In genomic region chr19:52028027-52028779, GRCh38 we compare ENCODE assay signal across 8 cellular contexts. TPM values are rescaled to one million over a fixed set of nuclear protein-coding genes. Genes with fewer than 3 reads are reported as not detected.
DNase-seq lines count a peak whose midpoint lies in the region; ATAC-seq and TF ChIP-seq lines count a peak whose summit lies in the region.

ZNF614 (minus strand) TSS chr19:52028379; CDS start chr19:52025745, 2,634 bp downstream.

- H3K27me3 ChIP-seq in GM06990 (replicated peaks; ENCODE audit: control insufficient read depth, insufficient read depth, low read length) = no peaks in the 10 kb centered on the region
- H3K27me3 ChIP-seq in thoracic aorta (replicated peaks; ENCODE audit: insufficient read depth) = no peaks in the 10 kb centered on the region

- peaks cover 43% of the 10 kb centered on the region for H3K9me3 ChIP-seq in thoracic aorta

- peaks cover 4 to 15% of the 10 kb centered on the region in 2 donors for H3K4me1 ChIP-seq in thoracic aorta (ENCODE audit: control insufficient read depth in 1 of 2, low read depth in 2 of 2)

- TF ChIP-seq CTCF in GM06990 (IDR thresholded peaks at IDR 0.05; ENCODE audit: insufficient read depth, low read length, poor library complexity, severe bottlenecking) = no peak
- no peak for TF ChIP-seq CTCF in NB4 (IDR thresholded peaks at IDR 0.05; ENCODE audit: low read depth, low read length)
- no peak for TF ChIP-seq CTCF in osteocyte (IDR thresholded peaks at IDR 0.05)
- TF ChIP-seq CTCF in thoracic aorta (IDR thresholded peaks at IDR 0.05) = no peak

- POLR2A ChIA-PET in HEK293T (lab: Yijun Ruan, JAX) = interaction anchor here (0.7 to 1.2 kb wide), 2 partner anchors 20 to 21 kb away, joined by 3 to 10 read pairs; partner anchors contain the start of genes ZNF432 and ZNF615
- POLR2A ChIA-PET in activated naive CD8-positive, alpha-beta T cell treated with anti-CD3 and anti-CD28 coated beads, Interleukin-2, amount 10 ng/mL, durations not matched to agents 7 days and 5 days (lab: Charles Lee) = interaction anchor here (0.6 to 1.9 kb wide), 5 partner anchors 20 to 490 kb away, joined by 3 to 10 read pairs (median 3); partner anchors contain the start of genes ZNF432, ZNF615 and ZNF649

- H3K27ac Mint-ChIP-seq in activated naive CD8-positive, alpha-beta T cell treated with anti-CD3 and anti-CD28 coated beads, Interleukin-2, amount 10 ng/mL, durations not matched to agents 7 days and 5 days = peak within 1 kb of the TSS; percentile 99
- peak within 1 kb of the TSS; percentile 97 for H3K27ac Mint-ChIP-seq in osteocyte (ENCODE audit: unreplicated experiment)

- H3K36me3 Mint-ChIP-seq in activated naive CD8-positive, alpha-beta T cell treated with anti-CD3 and anti-CD28 coated beads, Interleukin-2, amount 10 ng/mL, durations not matched to agents 7 days and 5 days = peaks cover 67% of the 10 kb centered on the region
- peaks cover 48% of the 10 kb centered on the region for H3K36me3 Mint-ChIP-seq in osteocyte (ENCODE audit: unreplicated experiment)

- peaks cover 28% of the 10 kb centered on the region for H3K9me3 Mint-ChIP-seq in activated naive CD8-positive, alpha-beta T cell treated with anti-CD3 and anti-CD28 coated beads, Interleukin-2, amount 10 ng/mL, durations not matched to agents 7 days and 5 days
- peaks cover 32% of the 10 kb centered on the region for H3K9me3 Mint-ChIP-seq in osteocyte (ENCODE audit: unreplicated experiment)

- H3K4me3 Mint-ChIP-seq in activated naive CD8-positive, alpha-beta T cell treated with anti-CD3 and anti-CD28 coated beads, Interleukin-2, amount 10 ng/mL, durations not matched to agents 7 days and 5 days = peak within 1 kb of the TSS; percentile 99
- peak within 1 kb of the TSS; percentile 91 for H3K4me3 Mint-ChIP-seq in osteocyte (ENCODE audit: unreplicated experiment)

- H3K36me3 ChIP-seq in GM06990 (ENCODE audit: control insufficient read depth, insufficient read depth, low read length) (peaks cover 4% of the 10 kb centered on the region), thoracic aorta (peaks cover 27% of the 10 kb centered on the region)

- CTCF ChIA-PET in HEK293T (lab: Yijun Ruan, JAX) = no interaction called here

- peak; percentile 96 for ATAC-seq in activated naive CD8-positive, alpha-beta T cell treated with anti-CD3 and anti-CD28 coated beads, Interleukin-2, amount 10 ng/mL, durations not matched to agents 7 days and 5 days (ENCODE audit: low read depth)
- peak; percentile 99 for ATAC-seq in thoracic aorta (ENCODE audit: insufficient number of reproducible peaks, low FRiP score, low read depth)

- intact Hi-C loops in head of caudate nucleus (cut with DNase I) = loop anchor here (2.0 kb wide), 1 partner anchor 19 kb away; the partner anchor contains the start of gene ZNF615

- peak within 1 kb of the TSS; percentile 90 to 97 for H3K27ac ChIP-seq in thoracic aorta

- H3K4me3 ChIP-seq in GM06990 (replicated peaks; ENCODE audit: low read depth, low read length) (peak within 1 kb of the TSS; percentile 97), NB4 (ENCODE audit: low read depth, low read length) (peak within 1 kb of the TSS; percentile 94), thoracic aorta (peak within 1 kb of the TSS; percentile 90)

- peaks cover 10% of the 10 kb centered on the region for H3K4me1 Mint-ChIP-seq in activated naive CD8-positive, alpha-beta T cell treated with anti-CD3 and anti-CD28 coated beads, Interleukin-2, amount 10 ng/mL, durations not matched to agents 7 days and 5 days
- peaks cover 19% of the 10 kb centered on the region for H3K4me1 Mint-ChIP-seq in osteocyte (ENCODE audit: unreplicated experiment)

- DNase-seq in GM06990 (ENCODE audit: extremely low read depth, insufficient read length) (peak; percentile 89), HEK293T (ENCODE audit: extremely low spot score) (peak; percentile 82), NB4 (ENCODE audit: low read depth) (peak; percentile 92), SKM-1 treated with dmso at 0.1 percent for 144 hours (lab: John Stamatoyannopoulos, UW; ENCODE audit: unreplicated experiment) (peak; percentile 20), head of caudate nucleus (peak; percentile 81 to 95 (median 91)), osteocyte (ENCODE audit: extremely low spot score, unreplicated experiment) (peak; percentile 95), thoracic aorta (ENCODE audit: low spot score) (peak; percentile 77)
- DNase-seq in activated naive CD8-positive, alpha-beta T cell treated with anti-CD3 and anti-CD28 coated beads, Interleukin-2, amount 10 ng/mL, durations not matched to agents 7 days and 5 days = peak; percentile 91

- no peaks in the 10 kb centered on the region for H3K27me3 Mint-ChIP-seq in activated naive CD8-positive, alpha-beta T cell treated with anti-CD3 and anti-CD28 coated beads, Interleukin-2, amount 10 ng/mL, durations not matched to agents 7 days and 5 days
- H3K27me3 Mint-ChIP-seq in osteocyte (ENCODE audit: unreplicated experiment) = no peaks in the 10 kb centered on the region

- TF ChIP-seq POLR2A in NB4 (IDR thresholded peaks at IDR 0.05; ENCODE audit: extremely low read depth, insufficient read length) = peak; percentile 76

TF ChIP-seq in HEK293T, 16 proteins besides CTCF, POLR2A, EP300 and RAD21:
- TF ChIP-seq NFRKB (IDR thresholded peaks at IDR 0.05) = peak; percentile 62
- peak; percentile 92 for TF ChIP-seq L3MBTL2 (conservative IDR thresholded peaks at IDR 0.05)
- no peak for TF ChIP-seq FOXK2 (IDR thresholded peaks at IDR 0.05)
- peak; percentile 40; the same call in 1 of the 2 replicates for TF ChIP-seq ELF4 (IDR thresholded peaks at IDR 0.05)

RNA-seq across cellular contexts. Expression of gene ZNF614, which starts in this region (rescaled TPM):
- total RNA-seq in activated naive CD8-positive, alpha-beta T cell treated with anti-CD3 and anti-CD28 coated beads, Interleukin-2, amount 10 ng/mL, durations not matched to agents 7 days and 5 days = 10 to 100 TPM; 11.6 to 12.7 TPM
- total RNA-seq in osteocyte = 7.9 and 8.4 TPM in 2 replicates
- total RNA-seq in thoracic aorta = 10 to 100 TPM in 1 of 2 donors, 1 to 10 TPM in 1; 3.9 to 11.6 TPM

Comparison
In these comparisons a context has a peak if more than half of its experiments do, and no peak if none do; other contexts are left out.
1. Peak in every context shown above with its lines: DNase-seq, ATAC-seq, H3K4me3 ChIP-seq and H3K27ac ChIP-seq.
2. DNase-seq: peak in every context shown above with its lines; median percentile 95 in osteocyte; 92 in NB4; 91 in activated naive CD8-positive, alpha-beta T cell treated with anti-CD3 and anti-CD28 coated beads, Interleukin-2, amount 10 ng/mL, durations not matched to agents 7 days and 5 days; 91 in head of caudate nucleus; 89 in GM06990; 82 in HEK293T; 77 in thoracic aorta; 20 in SKM-1 treated with dmso at 0.1 percent for 144 hours.